Comparison of ENCODE assay signal across 26 cellular contexts in genomic region chr2:85184990-85185389, GRCh38. TPM values are rescaled to one million over a fixed set of nuclear protein-coding genes. Genes with fewer than 3 reads are reported as not detected.
"Had no signal": no experiment of that assay in that cellular context is flagged by ENCODE, and none has a peak within 500 bp of the region (broad histone marks: within the 10 kb centered on the region; RNA-seq: fewer than 3 reads in every experiment).

No MANE protein-coding gene starts in this region.

- H3K36me3 Mint-ChIP-seq: activated naive CD4-positive, alpha-beta T cell treated with anti-CD3 and anti-CD28 coated beads, Interleukin-2, amount 10 ng/mL, durations not matched to agents 7 days and 5 days; activated naive CD8-positive, alpha-beta T cell treated with anti-CD3 and anti-CD28 coated beads, Interleukin-2, amount 10 ng/mL, durations not matched to agents 7 days and 5 days had no signal

- H3K4me3 ChIP-seq: adrenal gland had no signal

- H3K27ac ChIP-seq: adrenal gland, VCaP had no signal

- H3K4me1 Mint-ChIP-seq: activated CD4-positive, alpha-beta T cell treated with anti-CD3 and anti-CD28 coated beads for 36 hours; activated naive CD4-positive, alpha-beta T cell treated with anti-CD3 and anti-CD28 coated beads, Interleukin-2, amount 10 ng/mL, durations not matched to agents 7 days and 5 days had no signal

- DNase-seq: activated CD4-positive, alpha-beta T cell treated with anti-CD3 and anti-CD28 coated beads for 36 hours; activated CD4-positive, alpha-beta T cell treated with anti-CD3 and anti-CD28 coated beads, Interleukin-2, amount 50 U/mL, for 1 hour; activated CD8-positive, alpha-beta memory T cell treated with anti-CD3 and anti-CD28 coated beads, Interleukin-2, amount 50 U/mL, for 4 hours; activated CD8-positive, alpha-beta T cell treated with anti-CD3 and anti-CD28 coated beads for 36 hours; activated gamma-delta T cell treated with Interleukin-2 at 50 U/mL for 16 hours; activated naive CD4-positive, alpha-beta T cell treated with anti-CD3 and anti-CD28 coated beads, Interleukin-2, amount 10 ng/mL, durations not matched to agents 7 days and 5 days; activated naive CD8-positive, alpha-beta T cell treated with anti-CD3 and anti-CD28 coated beads, Interleukin-2, amount 10 ng/mL, durations not matched to agents 7 days and 5 days; activated T-cell treated with anti-CD3 and anti-CD28 coated beads, Interleukin-2, amount 50 U/mL, for 72 hours; adrenal gland; anterior cingulate cortex; KG1; NCI-H1048; NCI-H1417; NCI-H1930; NCI-H2107; NCI-H2171 treated with DMSO at 0.1 percent for 48 hours; NCI-H226; NCI-H510A; NCI-H526 treated with DMSO at 0.1 percent for 48 hours; NCI-H82; SIG-M5; T1000 had no signal

- ATAC-seq: activated CD4-positive, alpha-beta T cell treated with anti-CD3 and anti-CD28 coated beads for 36 hours; activated CD8-positive, alpha-beta T cell treated with anti-CD3 and anti-CD28 coated beads for 36 hours; activated T-cell treated with anti-CD3 and anti-CD28 coated beads, Interleukin-2, amount 50 U/mL, for 72 hours had no signal

- H3K9me3 Mint-ChIP-seq: activated CD8-positive, alpha-beta T cell treated with anti-CD3 and anti-CD28 coated beads for 36 hours; activated naive CD4-positive, alpha-beta T cell treated with anti-CD3 and anti-CD28 coated beads, Interleukin-2, amount 10 ng/mL, durations not matched to agents 7 days and 5 days; activated naive CD8-positive, alpha-beta T cell treated with anti-CD3 and anti-CD28 coated beads, Interleukin-2, amount 10 ng/mL, durations not matched to agents 7 days and 5 days; activated T-cell treated with anti-CD3 and anti-CD28 coated beads, Interleukin-2, amount 50 U/mL, for 72 hours; activated T-helper 2 cell treated with anti-CD3 and anti-CD28 coated beads, Interferon-gamma antibody, Interleukin-2, Interleukin-4, amounts not matched to agents 10 μg/mL and 5 μg/mL and 100 μg/mL, durations not matched to agents 14 hours and 24 hours and 36 hours had no signal

- H3K36me3 ChIP-seq: adrenal gland had no signal

- H3K27me3 ChIP-seq: adrenal gland had no signal

- H3K9me3 ChIP-seq: adrenal gland had no signal

- H3K27ac Mint-ChIP-seq: activated CD4-positive, alpha-beta T cell treated with anti-CD3 and anti-CD28 coated beads for 36 hours; activated CD8-positive, alpha-beta T cell treated with anti-CD3 and anti-CD28 coated beads for 36 hours; activated naive CD4-positive, alpha-beta T cell treated with anti-CD3 and anti-CD28 coated beads, Interleukin-2, amount 10 ng/mL, durations not matched to agents 7 days and 5 days; activated naive CD8-positive, alpha-beta T cell treated with anti-CD3 and anti-CD28 coated beads, Interleukin-2, amount 10 ng/mL, durations not matched to agents 7 days and 5 days; activated T-cell treated with anti-CD3 and anti-CD28 coated beads, Interleukin-2, amount 50 U/mL, for 72 hours; activated T-helper 2 cell treated with anti-CD3 and anti-CD28 coated beads, Interferon-gamma antibody, Interleukin-2, Interleukin-4, amounts not matched to agents 10 μg/mL and 5 μg/mL and 100 μg/mL, durations not matched to agents 14 hours and 24 hours and 36 hours had no signal

- H3K4me3 Mint-ChIP-seq: activated CD4-positive, alpha-beta T cell treated with anti-CD3 and anti-CD28 coated beads for 36 hours; activated CD8-positive, alpha-beta T cell treated with anti-CD3 and anti-CD28 coated beads for 36 hours; activated naive CD4-positive, alpha-beta T cell treated with anti-CD3 and anti-CD28 coated beads, Interleukin-2, amount 10 ng/mL, durations not matched to agents 7 days and 5 days; activated naive CD8-positive, alpha-beta T cell treated with anti-CD3 and anti-CD28 coated beads, Interleukin-2, amount 10 ng/mL, durations not matched to agents 7 days and 5 days; activated T-cell treated with anti-CD3 and anti-CD28 coated beads, Interleukin-2, amount 50 U/mL, for 72 hours had no signal

RNA-seq across cellular contexts. Expression of gene TCF7L1, which starts 51.8 kb away (rescaled TPM):
- total RNA-seq: activated CD8-positive, alpha-beta T cell treated with anti-CD3 and anti-CD28 coated beads for 36 hours; activated naive CD8-positive, alpha-beta T cell treated with anti-CD3 and anti-CD28 coated beads, Interleukin-2, amount 10 ng/mL, durations not matched to agents 7 days and 5 days; OCI-LY7; RPMI7951 had no signal
